In the genomic region with DNA sequence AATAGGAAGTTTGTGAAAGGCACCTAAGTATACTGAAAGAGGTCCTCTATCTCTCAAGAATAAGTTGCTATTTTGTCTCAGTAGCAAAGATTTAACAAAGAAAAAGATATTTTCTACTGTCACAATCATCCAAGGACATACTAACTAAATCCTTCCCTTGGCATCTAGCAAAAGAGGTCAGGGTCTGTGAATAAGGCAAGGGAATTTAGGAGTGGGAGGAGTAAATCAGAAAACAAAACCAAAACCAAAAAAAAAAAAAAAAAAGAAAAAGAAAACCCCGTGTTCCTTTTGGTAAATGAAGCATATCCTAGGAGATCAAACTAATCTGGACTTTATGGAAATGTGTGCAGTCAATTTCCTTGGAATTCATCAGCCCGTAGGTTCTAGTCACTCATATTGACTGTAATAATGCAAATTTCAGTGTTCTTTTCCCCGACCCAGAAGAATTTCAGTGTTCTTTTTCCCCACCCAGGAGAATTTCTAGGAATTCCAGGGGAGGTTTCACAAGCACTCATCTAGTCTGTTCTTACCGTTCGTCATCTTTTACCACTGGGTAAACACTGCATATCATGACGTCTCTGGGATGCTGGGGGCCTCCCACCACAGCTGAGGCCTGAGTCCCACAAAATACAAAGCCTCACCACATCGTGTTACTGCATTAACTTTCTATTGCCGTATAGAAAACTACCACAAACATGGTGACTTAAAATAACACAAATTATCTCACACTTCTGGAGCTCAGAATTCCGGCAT, we compare ENCODE assay signal across 13 cellular contexts.
DNase-seq lines count a peak whose midpoint lies in the region; ATAC-seq and TF ChIP-seq lines count a peak whose summit lies in the region.
"Had no signal": no experiment of that assay in that cellular context is flagged by ENCODE, and none has a peak within 500 bp of the region (broad histone marks: within the 10 kb centered on the region; RNA-seq: fewer than 3 reads in every experiment).

No MANE protein-coding gene starts in this region.

- no peak for ATAC-seq in natural killer cell treated with Interleukin-12 subunit alpha and Interleukin-12 subunit beta and Interleukin-15 and Interleukin-18, amount 100 ng/mL, for 72 hours
- ATAC-seq in natural killer cell, result no peak
- ATAC-seq in HG03108 (IDR thresholded peaks at IDR 0.05; ENCODE audit: unreplicated experiment), result no peak
- no peak for ATAC-seq in HG03135 (IDR thresholded peaks at IDR 0.05; ENCODE audit: unreplicated experiment)
- ATAC-seq: activated CD4-positive, alpha-beta T cell treated with anti-CD3 and anti-CD28 coated beads for 36 hours had no signal

- DNase-seq in natural killer cell treated with Interleukin-12 subunit alpha and Interleukin-12 subunit beta and Interleukin-15 and Interleukin-18, amount 100 ng/mL, for 72 hours (ENCODE audit: low spot score), result no peak
- DNase-seq in natural killer cell (no peak), fibroblast of gingiva (ENCODE audit: low read depth) (peak; percentile 44), NCI-H2081 (lab: John Stamatoyannopoulos, UW) (no peak)
- DNase-seq in NK-92 treated with Interleukin-12 subunit alpha and Interleukin-12 subunit beta, amount 100 ng/mL, for 24 hours (lab: John Stamatoyannopoulos, UW), result no peak
- DNase-seq: ACHN; activated CD4-positive, alpha-beta T cell treated with anti-CD3 and anti-CD28 coated beads for 36 hours; activated naive CD4-positive, alpha-beta T cell treated with anti-CD3 and anti-CD28 coated beads, Interleukin-2, amount 50 U/mL, for 16 hours; NCI-H345; SIG-M5 had no signal

- intact Hi-C loops in natural killer cell (cut with micrococcal nuclease), result no loop called here

- peak overlapping the region; percentile 59 for H3K4me3 Mint-ChIP-seq in natural killer cell treated with Interleukin-12 subunit alpha and Interleukin-12 subunit beta and Interleukin-15 and Interleukin-18, amount 100 ng/mL, for 72 hours
- H3K4me3 Mint-ChIP-seq in natural killer cell, result no peak overlapping the region
- H3K4me3 Mint-ChIP-seq in nephron, result no peak overlapping the region
- H3K4me3 Mint-ChIP-seq: activated CD4-positive, alpha-beta T cell treated with anti-CD3 and anti-CD28 coated beads for 36 hours had no signal

- peaks cover 11 to 12% of the 10 kb centered on the region in 2 donors for H3K27me3 Mint-ChIP-seq in natural killer cell treated with Interleukin-12 subunit alpha and Interleukin-12 subunit beta and Interleukin-15 and Interleukin-18, amount 100 ng/mL, for 72 hours
- H3K27me3 Mint-ChIP-seq in natural killer cell (ENCODE audit: low read depth in 2 of 2), result peaks cover 6 to 15% of the 10 kb centered on the region in 2 donors
- H3K27me3 Mint-ChIP-seq in nephron (ENCODE audit: low read depth), result no peaks in the 10 kb centered on the region

- H3K27ac Mint-ChIP-seq in natural killer cell treated with Interleukin-12 subunit alpha and Interleukin-12 subunit beta and Interleukin-15 and Interleukin-18, amount 100 ng/mL, for 72 hours, result no peak overlapping the region
- no peak overlapping the region for H3K27ac Mint-ChIP-seq in natural killer cell
- H3K27ac Mint-ChIP-seq in nephron, result peak overlapping the region in 2 of 3 experiments; percentile 43 to 58
- H3K27ac Mint-ChIP-seq: activated CD4-positive, alpha-beta T cell treated with anti-CD3 and anti-CD28 coated beads for 36 hours had no signal

- peaks cover 0 to 6% of the 10 kb centered on the region in 2 donors for H3K4me1 Mint-ChIP-seq in natural killer cell treated with Interleukin-12 subunit alpha and Interleukin-12 subunit beta and Interleukin-15 and Interleukin-18, amount 100 ng/mL, for 72 hours (ENCODE audit: low read depth in 2 of 2)
- H3K4me1 Mint-ChIP-seq in natural killer cell (peaks cover 0 to 6% of the 10 kb centered on the region in 2 donors), nephron (peaks cover 31% of the 10 kb centered on the region)

- TF ChIP-seq CTCF in natural killer cell (IDR thresholded peaks at IDR 0.05), result no peak
- no peak for TF ChIP-seq CTCF in nephron (IDR thresholded peaks at IDR 0.05; ENCODE audit: unreplicated experiment in 3 of 3)

- no peaks in the 10 kb centered on the region for H3K36me3 Mint-ChIP-seq in natural killer cell treated with Interleukin-12 subunit alpha and Interleukin-12 subunit beta and Interleukin-15 and Interleukin-18, amount 100 ng/mL, for 72 hours
- H3K36me3 Mint-ChIP-seq in natural killer cell (no peaks in the 10 kb centered on the region), nephron (ENCODE audit: low read depth) (no peaks in the 10 kb centered on the region)

- no peaks in the 10 kb centered on the region for H3K9me3 Mint-ChIP-seq in natural killer cell treated with Interleukin-12 subunit alpha and Interleukin-12 subunit beta and Interleukin-15 and Interleukin-18, amount 100 ng/mL, for 72 hours
- no peaks in the 10 kb centered on the region for H3K9me3 Mint-ChIP-seq in natural killer cell
- no peaks in the 10 kb centered on the region for H3K9me3 Mint-ChIP-seq in nephron

Comparison
In these comparisons a context has a peak if more than half of its experiments do, and no peak if none do; other contexts are left out.
1. H3K27ac Mint-ChIP-seq: peak in nephron (2 of 3); none in natural killer cell treated with Interleukin-12 subunit alpha and Interleukin-12 subunit beta and Interleukin-15 and Interleukin-18, amount 100 ng/mL, for 72 hours (0 of 2) and natural killer cell (0 of 2).